16 cellular contexts compared by ENCODE assay signal in genomic region chr2:65639156-65639876, GRCh38.
A peak's percentile ranks its signal among the peaks of the same experiment; 100 is the strongest.
DNase-seq lines count a peak whose midpoint lies in the region; ATAC-seq and TF ChIP-seq lines count a peak whose summit lies in the region.
"Had no signal": no experiment of that assay in that cellular context is flagged by ENCODE, and none has a peak within 500 bp of the region (broad histone marks: within the 10 kb centered on the region; RNA-seq: fewer than 3 reads in every experiment).

No MANE protein-coding gene starts in this region.

- H3K18ac ChIP-seq in trophoblast cell (ENCODE audit: low read length) = no peak overlapping the region

- H3K36me3 Mint-ChIP-seq in Caco-2 (ENCODE audit: insufficient read depth, unreplicated experiment) = no peaks in the 10 kb centered on the region

- H3K27ac ChIP-seq in trophoblast cell (ENCODE audit: low read depth, low read length) = peak overlapping the region; percentile 3
- H3K27ac ChIP-seq: BLaER1 treated with 17β-estradiol and CSF1 and Interleukin-3, amounts not matched to agents 10 nM and 100 nM had no signal

- no peak overlapping the region for H2BK120ac ChIP-seq in trophoblast cell (ENCODE audit: insufficient read depth, low read length, poor library complexity)

- H3K27me3 Mint-ChIP-seq in Caco-2 (ENCODE audit: insufficient read depth, unreplicated experiment) = peaks cover 9% of the 10 kb centered on the region

- no peak overlapping the region for H2AK5ac ChIP-seq in trophoblast cell (ENCODE audit: low read length)

- H3K4me2 ChIP-seq in trophoblast cell (ENCODE audit: low read length) = no peak overlapping the region
- H3K4me2 ChIP-seq: BLaER1 treated with 17β-estradiol and CSF1 and Interleukin-3, amounts not matched to agents 10 nM and 100 nM had no signal

- no peak for TF ChIP-seq CTCF in Caco-2 (IDR thresholded peaks at IDR 0.05; ENCODE audit: insufficient read depth in 1 of 2, low read depth in 1 of 2, low read length in 1 of 2, severe bottlenecking in 1 of 2, unreplicated experiment in 1 of 2)

- H3K4me1 ChIP-seq in trophoblast cell (ENCODE audit: control insufficient read depth in 1 of 2, insufficient read depth in 2 of 2, low read length in 2 of 2) = peaks cover 3 to 10% of the 10 kb centered on the region in 2 experiments
- H3K4me1 ChIP-seq in Caco-2 = no peaks in the 10 kb centered on the region

- ATAC-seq in HG03439 (IDR thresholded peaks at IDR 0.05; ENCODE audit: unreplicated experiment) = no peak
- ATAC-seq: Right ventricle myocardium inferior had no signal

- POLR2A ChIA-PET in Caco-2 (lab: Charles Lee) = no interaction called here

- H2BK5ac ChIP-seq in trophoblast cell (ENCODE audit: low read depth, low read length, poor library complexity) = no peak overlapping the region

- H3K4me1 Mint-ChIP-seq in Caco-2 (ENCODE audit: low read depth, unreplicated experiment) = no peaks in the 10 kb centered on the region

- no peaks in the 10 kb centered on the region for H3K36me3 ChIP-seq in trophoblast cell (ENCODE audit: control insufficient read depth in 1 of 2, insufficient read depth in 2 of 2, low read length in 2 of 2)
- no peaks in the 10 kb centered on the region for H3K36me3 ChIP-seq in Caco-2 (ENCODE audit: control insufficient read depth, insufficient read depth, low read length)
- H3K36me3 ChIP-seq: BLaER1 treated with 17β-estradiol and CSF1 and Interleukin-3, amounts not matched to agents 10 nM and 100 nM had no signal

- H3K9me3 ChIP-seq in trophoblast cell (ENCODE audit: insufficient read depth, low read depth, low read length) (no peaks in the 10 kb centered on the region), Caco-2 (no peaks in the 10 kb centered on the region)
- H3K9me3 ChIP-seq: BLaER1 treated with 17β-estradiol and CSF1 and Interleukin-3, amounts not matched to agents 10 nM and 100 nM had no signal

- H3K14ac ChIP-seq in trophoblast cell (ENCODE audit: low read length) = no peak overlapping the region

- WGBS in trophoblast cell (ENCODE audit: extremely low coverage, insufficient coverage, insufficient read length) = no CpG with 5 or more reads among the region's 6 CpGs

- peak; percentile 4 for DNase-seq in G401 (ENCODE audit: low spot score)
- DNase-seq in RPMI7951 (ENCODE audit: low read depth) = peak; percentile 54
- DNase-seq in fibroblast of peridontal ligament (ENCODE audit: extremely low read depth) = peak; percentile 9
- peak; percentile 74 to 78 for DNase-seq in trophoblast cell
- DNase-seq in NOMO-1 treated with dmso at 0.1 percent for 144 hours (lab: John Stamatoyannopoulos, UW; ENCODE audit: unreplicated experiment) = no peak
- no peak for DNase-seq in midbrain (lab: John Stamatoyannopoulos, UW)
- no peak for DNase-seq in Caco-2
- DNase-seq: activated naive CD4-positive, alpha-beta T cell treated with anti-CD3 and anti-CD28 coated beads for 36 hours; glutamatergic neuron; KG1; NCI-H2171 treated with DMSO at 0.1 percent for 48 hours; stimulated activated CD4-positive, alpha-beta T cell treated with anti-CD3 and anti-CD28 coated beads, Interleukin-4, amount 100 ng/mL, for 24 hours; stimulated activated naive CD4-positive, alpha-beta T cell had no signal

- BruUV-seq in Caco-2 (replicated peaks; lab: Mats Ljungman, UMichigan) = no TSS peak

- H3K23ac ChIP-seq in trophoblast cell (ENCODE audit: low read length) = no peak overlapping the region

- intact Hi-C loops in Caco-2 (cut with micrococcal nuclease; ENCODE audit: unreplicated experiment) = no loop called here

- H3K4ac ChIP-seq in trophoblast cell (ENCODE audit: low read depth, low read length) = no peak overlapping the region

- no peak overlapping the region for H3K4me3 ChIP-seq in trophoblast cell (ENCODE audit: low read depth, low read length)
- H3K4me3 ChIP-seq in Caco-2 (ENCODE audit: low read depth, low read length) = no peak overlapping the region
- H3K4me3 ChIP-seq: BLaER1 treated with 17β-estradiol and CSF1 and Interleukin-3, amounts not matched to agents 10 nM and 100 nM had no signal

- H3K27me3 ChIP-seq in trophoblast cell (ENCODE audit: insufficient read depth, low read length) (no peaks in the 10 kb centered on the region), Caco-2 (replicated peaks; ENCODE audit: control insufficient read depth, insufficient read depth, low read length) (no peaks in the 10 kb centered on the region)
- H3K27me3 ChIP-seq: BLaER1 treated with 17β-estradiol and CSF1 and Interleukin-3, amounts not matched to agents 10 nM and 100 nM had no signal

- H4K8ac ChIP-seq in trophoblast cell (ENCODE audit: low read depth, low read length) = no peak overlapping the region

- no peaks in the 10 kb centered on the region for H3K79me1 ChIP-seq in trophoblast cell (ENCODE audit: low read length)

- in situ Hi-C loops in G401 (cut with HindIII; ENCODE audit: low sequenced_read_pairs) = no loop called here

- H4K91ac ChIP-seq in trophoblast cell (ENCODE audit: low read depth, low read length) = no peak overlapping the region

- H3K4me3 Mint-ChIP-seq in Caco-2 (ENCODE audit: unreplicated experiment) = no peak overlapping the region
- H3K4me3 Mint-ChIP-seq: activated naive CD4-positive, alpha-beta T cell treated with anti-CD3 and anti-CD28 coated beads for 36 hours had no signal

- H3K79me2 ChIP-seq in trophoblast cell (ENCODE audit: control insufficient read depth, insufficient read depth, low read length, poor library complexity) = no peaks in the 10 kb centered on the region

- H3K9me3 Mint-ChIP-seq in Caco-2 (ENCODE audit: unreplicated experiment) = no peaks in the 10 kb centered on the region
- H3K9me3 Mint-ChIP-seq: activated naive CD4-positive, alpha-beta T cell treated with anti-CD3 and anti-CD28 coated beads for 36 hours had no signal

- H3K27ac Mint-ChIP-seq in Caco-2 (ENCODE audit: unreplicated experiment) = no peak overlapping the region
- H3K27ac Mint-ChIP-seq: activated naive CD4-positive, alpha-beta T cell treated with anti-CD3 and anti-CD28 coated beads for 36 hours had no signal

- H2BK12ac ChIP-seq in trophoblast cell (ENCODE audit: low read length) = no peak overlapping the region

- CTCF ChIA-PET in Caco-2 (lab: Charles Lee) = interaction anchor here (1.4 to 2.4 kb wide), 2 partner anchors 11 to 72 kb away, joined by 3 to 15 read pairs; no protein-coding TSS in a partner anchor

- no peak overlapping the region for H2AFZ ChIP-seq in trophoblast cell (ENCODE audit: insufficient read depth, low read length, poor library complexity)

- no peak overlapping the region for H3K9ac ChIP-seq in trophoblast cell (ENCODE audit: low read length)
- H3K9ac ChIP-seq: BLaER1 treated with 17β-estradiol and CSF1 and Interleukin-3, amounts not matched to agents 10 nM and 100 nM had no signal

- H4K12ac ChIP-seq in trophoblast cell (ENCODE audit: low read depth, low read length) = no peak overlapping the region

Comparison
In these comparisons a context has a peak if more than half of its experiments do, and no peak if none do; other contexts are left out.
1. DNase-seq: peak in G401 (single experiment), RPMI7951 (single experiment), fibroblast of peridontal ligament (single experiment) and trophoblast cell (2 of 2); none in NOMO-1 treated with dmso at 0.1 percent for 144 hours (single experiment), midbrain (single experiment) and Caco-2 (0 of 2).